35 cellular contexts compared by ENCODE assay signal in genomic region chr6:5433324-5433723, GRCh38.
"Had no signal": no experiment of that assay in that cellular context is flagged by ENCODE, and none has a peak within 500 bp of the region (broad histone marks: within the 10 kb centered on the region; RNA-seq: fewer than 3 reads in every experiment).

No MANE protein-coding gene starts in this region.

- H3K27me3 ChIP-seq: adrenal gland, body of pancreas, brain microvascular endothelial cell, breast epithelium had no signal

- H3K36me3 ChIP-seq: adrenal gland, brain microvascular endothelial cell, breast epithelium had no signal

- H3K4me3 Mint-ChIP-seq: activated B cell treated with CpG ODN at 0.5 μM for 24 hours; activated CD4-positive, alpha-beta memory T cell treated with anti-CD3 and anti-CD28 coated beads for 36 hours; activated CD4-positive, alpha-beta T cell treated with anti-CD3 and anti-CD28 coated beads, Interleukin-2, amount 10 ng/mL, durations not matched to agents 24 days and 14 days; activated CD8-positive, alpha-beta T cell treated with anti-CD3 and anti-CD28 coated beads for 36 hours; activated naive CD4-positive, alpha-beta T cell treated with anti-CD3 and anti-CD28 coated beads for 36 hours; activated naive CD8-positive, alpha-beta T cell treated with anti-CD3 and anti-CD28 coated beads for 36 hours; activated T-cell treated with anti-CD3 and anti-CD28 coated beads, Interleukin-2, amount 50 U/mL, for 4 hours; activated T-cell treated with anti-CD3 and anti-CD28 coated beads, Interleukin-2, amount 50 U/mL, for 72 hours; activated T-helper 1 cell treated with anti-CD3 and anti-CD28 coated beads, Interleukin-12 subunit alpha, Interleukin-12 subunit beta, Interleukin-2, Interleukin-4 antibody, amounts not matched to agents 30 ng/mL and 10 ng/mL and 1 ng/mL, durations not matched to agents 14 hours and 24 hours and 36 hours; activated T-helper 17 cell treated with anti-CD3 and anti-CD28 coated beads, Interleukin-2, amount 50 U/mL, for 72 hours; T-helper 2 cell treated with Interferon-gamma antibody and Interleukin-4, amounts not matched to agents 5 μg/mL and 100 μg/mL, for 36 hours had no signal

- H3K9me3 ChIP-seq: body of pancreas had no signal

- H3K27ac Mint-ChIP-seq: activated B cell treated with CpG ODN at 0.5 μM for 24 hours; activated CD4-positive, alpha-beta memory T cell treated with anti-CD3 and anti-CD28 coated beads for 36 hours; activated CD4-positive, alpha-beta T cell treated with anti-CD3 and anti-CD28 coated beads, Interleukin-2, amount 10 ng/mL, durations not matched to agents 24 days and 14 days; activated CD8-positive, alpha-beta T cell treated with anti-CD3 and anti-CD28 coated beads for 36 hours; activated naive CD4-positive, alpha-beta T cell treated with anti-CD3 and anti-CD28 coated beads for 36 hours; activated naive CD8-positive, alpha-beta T cell treated with anti-CD3 and anti-CD28 coated beads for 36 hours; activated T-cell treated with anti-CD3 and anti-CD28 coated beads, Interleukin-2, amount 50 U/mL, for 72 hours; activated T-helper 1 cell treated with anti-CD3 and anti-CD28 coated beads, Interleukin-12 subunit alpha, Interleukin-12 subunit beta, Interleukin-2, Interleukin-4 antibody, amounts not matched to agents 30 ng/mL and 10 ng/mL and 1 ng/mL, durations not matched to agents 14 hours and 24 hours and 36 hours; activated T-helper 17 cell treated with anti-CD3 and anti-CD28 coated beads, Interleukin-2, amount 50 U/mL, for 72 hours; T-helper 2 cell treated with Interferon-gamma antibody and Interleukin-4, amounts not matched to agents 5 μg/mL and 100 μg/mL, for 36 hours had no signal

- H3K4me1 Mint-ChIP-seq: activated B cell treated with CpG ODN at 0.5 μM for 24 hours; activated naive CD8-positive, alpha-beta T cell treated with anti-CD3 and anti-CD28 coated beads for 36 hours; activated T-helper 17 cell treated with anti-CD3 and anti-CD28 coated beads, Interleukin-2, amount 50 U/mL, for 72 hours had no signal

- DNase-seq: activated B cell treated with CpG ODN at 0.5 μM for 24 hours; activated CD4-positive, alpha-beta memory T cell treated with anti-CD3 and anti-CD28 coated beads for 36 hours; activated CD4-positive, alpha-beta T cell treated with anti-CD3 and anti-CD28 coated beads for 4 hours; activated CD4-positive, alpha-beta T cell treated with anti-CD3 and anti-CD28 coated beads, Interleukin-2, amount 10 ng/mL, durations not matched to agents 24 days and 14 days; activated CD4-positive, alpha-beta T cell treated with anti-CD3 and anti-CD28 coated beads, Interleukin-2, amount 50 U/mL, for 1 hour; activated CD4-positive, alpha-beta T cell treated with anti-CD3 and anti-CD28 coated beads, Interleukin-2, amount 50 U/mL, for 4 hours; activated CD4-positive, CD25-positive, alpha-beta regulatory T cell treated with anti-CD3 and anti-CD28 coated beads, Interleukin-2, amount 50 U/mL, for 72 hours; activated CD8-positive, alpha-beta memory T cell treated with anti-CD3 and anti-CD28 coated beads, Interleukin-2, amount 50 U/mL, for 4 hours; activated CD8-positive, alpha-beta T cell treated with anti-CD3 and anti-CD28 coated beads for 36 hours; activated effector memory CD4-positive, alpha-beta T cell treated with anti-CD3 and anti-CD28 coated beads, Interleukin-2, amount 50 U/mL, for 16 hours; activated gamma-delta T cell treated with Interleukin-2 at 50 U/mL for 16 hours; activated naive CD4-positive, alpha-beta T cell; activated naive CD4-positive, alpha-beta T cell treated with anti-CD3 and anti-CD28 coated beads for 36 hours; activated naive CD4-positive, alpha-beta T cell treated with anti-CD3 and anti-CD28 coated beads, Interleukin-2, amount 50 U/mL, for 16 hours; activated naive CD8-positive, alpha-beta T cell treated with anti-CD3 and anti-CD28 coated beads for 36 hours; activated T-cell treated with anti-CD3 and anti-CD28 coated beads for 4 hours; activated T-cell treated with anti-CD3 and anti-CD28 coated beads, Interleukin-2, amount 50 U/mL, for 1 hour; activated T-cell treated with anti-CD3 and anti-CD28 coated beads, Interleukin-2, amount 50 U/mL, for 4 hours; activated T-cell treated with anti-CD3 and anti-CD28 coated beads, Interleukin-2, amount 50 U/mL, for 72 hours; adrenal gland; amniotic stem cell; aorta; body of pancreas; brain microvascular endothelial cell; central memory CD4-positive, alpha-beta T cell; T-helper 2 cell; T-helper 9 cell had no signal

- ATAC-seq: activated CD8-positive, alpha-beta T cell treated with anti-CD3 and anti-CD28 coated beads for 36 hours; activated naive CD4-positive, alpha-beta T cell treated with anti-CD3 and anti-CD28 coated beads, Interleukin-2, amount 50 U/mL, for 72 hours; activated T-cell treated with anti-CD3 and anti-CD28 coated beads, Interleukin-2, amount 50 U/mL, for 4 hours; activated T-cell treated with anti-CD3 and anti-CD28 coated beads, Interleukin-2, amount 50 U/mL, for 72 hours; activated T-helper 17 cell treated with anti-CD3 and anti-CD28 coated beads, Interleukin-2, amount 50 U/mL, for 72 hours; body of pancreas had no signal

- H3K4me3 ChIP-seq: adrenal gland, body of pancreas, breast epithelium had no signal

- H3K4me1 ChIP-seq: adrenal gland, body of pancreas, breast epithelium had no signal

- H3K27me3 Mint-ChIP-seq: activated B cell treated with CpG ODN at 0.5 μM for 24 hours; activated CD4-positive, alpha-beta memory T cell treated with anti-CD3 and anti-CD28 coated beads for 36 hours; activated CD4-positive, alpha-beta T cell treated with anti-CD3 and anti-CD28 coated beads, Interleukin-2, amount 10 ng/mL, durations not matched to agents 24 days and 14 days; activated CD8-positive, alpha-beta T cell treated with anti-CD3 and anti-CD28 coated beads for 36 hours; activated naive CD8-positive, alpha-beta T cell treated with anti-CD3 and anti-CD28 coated beads for 36 hours; activated T-helper 17 cell treated with anti-CD3 and anti-CD28 coated beads, Interleukin-2, amount 50 U/mL, for 72 hours had no signal

- FAIRE-seq: astrocyte, TTC549 had no signal

- H3K27ac ChIP-seq: adrenal gland, body of pancreas, brain microvascular endothelial cell, breast epithelium, VCaP had no signal
